Comparison of ENCODE assay signal across 17 cellular contexts in the genomic region with DNA sequence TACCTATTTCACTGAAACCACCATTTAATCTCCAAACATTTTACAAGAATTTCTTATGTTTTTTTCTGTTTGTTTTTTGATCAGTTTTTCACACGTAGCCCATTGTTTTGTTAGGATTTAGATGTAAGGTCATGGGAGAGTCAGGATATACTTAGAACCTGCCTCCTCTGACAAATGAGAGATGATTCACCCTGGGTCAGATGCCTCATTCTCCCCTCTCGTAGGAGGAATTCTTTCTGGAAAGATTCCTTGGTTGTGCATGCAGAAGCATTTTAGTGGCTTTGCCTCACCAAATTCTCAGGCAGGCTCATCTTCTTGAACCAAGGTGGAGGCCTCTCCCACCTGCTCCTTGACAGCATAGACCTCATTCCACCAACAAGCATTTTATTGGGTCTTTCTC.
DNase-seq lines count a peak whose midpoint lies in the region; FAIRE-seq and TF ChIP-seq lines count a peak whose summit lies in the region.
"Had no signal": no experiment of that assay in that cellular context is flagged by ENCODE, and none has a peak within 500 bp of the region (broad histone marks: within the 10 kb centered on the region; RNA-seq: fewer than 3 reads in every experiment).

No MANE protein-coding gene starts in this region.

- H3K27ac Mint-ChIP-seq in MCF 10A (ENCODE audit: low read depth, unreplicated experiment): no peak overlapping the region
- peak overlapping the region; percentile 96 for H3K27ac Mint-ChIP-seq in astrocyte (ENCODE audit: unreplicated experiment)
- H3K27ac Mint-ChIP-seq in activated naive CD8-positive, alpha-beta T cell treated with anti-CD3 and anti-CD28 coated beads for 36 hours: no peak overlapping the region
- no peak overlapping the region for H3K27ac Mint-ChIP-seq in activated CD4-positive, alpha-beta T cell treated with anti-CD3 and anti-CD28 coated beads, Interleukin-2, amount 10 ng/mL, durations not matched to agents 7 days and 5 days
- H3K27ac Mint-ChIP-seq: activated CD4-positive, alpha-beta memory T cell treated with anti-CD3 and anti-CD28 coated beads for 36 hours; activated T-helper 2 cell treated with anti-CD3 and anti-CD28 coated beads, Interferon-gamma antibody, Interleukin-2, Interleukin-4, amounts not matched to agents 10 μg/mL and 5 μg/mL and 100 μg/mL, durations not matched to agents 14 hours and 24 hours and 36 hours; memory B cell had no signal

- H2AFZ ChIP-seq in astrocyte (ENCODE audit: low read depth, low read length) (no peak overlapping the region), Karpas-422 (ENCODE audit: low read length) (no peak overlapping the region)

- no peak for TF ChIP-seq POLR2A in breast epithelium (IDR thresholded peaks at IDR 0.05)

- H3K36me3 Mint-ChIP-seq in MCF 10A (ENCODE audit: insufficient read depth, unreplicated experiment): no peaks in the 10 kb centered on the region
- H3K36me3 Mint-ChIP-seq in astrocyte (ENCODE audit: low read depth, unreplicated experiment): no peaks in the 10 kb centered on the region
- H3K36me3 Mint-ChIP-seq in activated naive CD8-positive, alpha-beta T cell treated with anti-CD3 and anti-CD28 coated beads for 36 hours: no peaks in the 10 kb centered on the region
- no peaks in the 10 kb centered on the region for H3K36me3 Mint-ChIP-seq in activated CD4-positive, alpha-beta T cell treated with anti-CD3 and anti-CD28 coated beads, Interleukin-2, amount 10 ng/mL, durations not matched to agents 7 days and 5 days (ENCODE audit: low read depth)
- H3K36me3 Mint-ChIP-seq: activated CD4-positive, alpha-beta memory T cell treated with anti-CD3 and anti-CD28 coated beads for 36 hours; memory B cell had no signal

- POLR2A ChIA-PET in MCF 10A (lab: Yijun Ruan, JAX): interaction anchor here (0.9 kb wide), 1 partner anchor 13 kb away, joined by 3 read pairs; no protein-coding TSS in a partner anchor
- POLR2A ChIA-PET in activated CD4-positive, alpha-beta T cell treated with anti-CD3 and anti-CD28 coated beads, Interleukin-2, amount 10 ng/mL, durations not matched to agents 7 days and 5 days (lab: Charles Lee): no interaction called here

- H3K9me3 Mint-ChIP-seq in MCF 10A (ENCODE audit: unreplicated experiment) (no peaks in the 10 kb centered on the region), astrocyte (ENCODE audit: unreplicated experiment) (peaks cover 2% of the 10 kb centered on the region)
- no peaks in the 10 kb centered on the region for H3K9me3 Mint-ChIP-seq in activated naive CD8-positive, alpha-beta T cell treated with anti-CD3 and anti-CD28 coated beads for 36 hours
- H3K9me3 Mint-ChIP-seq in activated CD4-positive, alpha-beta T cell treated with anti-CD3 and anti-CD28 coated beads, Interleukin-2, amount 10 ng/mL, durations not matched to agents 7 days and 5 days: no peaks in the 10 kb centered on the region
- H3K9me3 Mint-ChIP-seq: activated CD4-positive, alpha-beta memory T cell treated with anti-CD3 and anti-CD28 coated beads for 36 hours; activated T-helper 2 cell treated with anti-CD3 and anti-CD28 coated beads, Interferon-gamma antibody, Interleukin-2, Interleukin-4, amounts not matched to agents 10 μg/mL and 5 μg/mL and 100 μg/mL, durations not matched to agents 14 hours and 24 hours and 36 hours; memory B cell had no signal

- H3K9ac ChIP-seq in astrocyte (ENCODE audit: low read length) (peak overlapping the region; percentile 18), Karpas-422 (ENCODE audit: low read length) (no peak overlapping the region)

- H3K4me3 Mint-ChIP-seq in MCF 10A (ENCODE audit: unreplicated experiment): no peak overlapping the region
- no peak overlapping the region for H3K4me3 Mint-ChIP-seq in astrocyte (ENCODE audit: unreplicated experiment)
- H3K4me3 Mint-ChIP-seq in activated naive CD8-positive, alpha-beta T cell treated with anti-CD3 and anti-CD28 coated beads for 36 hours: no peak overlapping the region
- no peak overlapping the region for H3K4me3 Mint-ChIP-seq in activated CD4-positive, alpha-beta T cell treated with anti-CD3 and anti-CD28 coated beads, Interleukin-2, amount 10 ng/mL, durations not matched to agents 7 days and 5 days
- H3K4me3 Mint-ChIP-seq: activated CD4-positive, alpha-beta memory T cell treated with anti-CD3 and anti-CD28 coated beads for 36 hours; memory B cell had no signal

- DNase-seq in MCF 10A (ENCODE audit: unreplicated experiment) (peak; percentile 49), breast epithelium (ENCODE audit: low spot score in 2 of 2) (no peak), astrocyte (ENCODE audit: low read depth) (peak; percentile 96), foreskin fibroblast (peak; percentile 82 to 88), tibial artery (no peak), Karpas-422 (no peak)
- no peak for DNase-seq in activated naive CD8-positive, alpha-beta T cell treated with anti-CD3 and anti-CD28 coated beads for 36 hours
- no peak for DNase-seq in activated CD4-positive, alpha-beta T cell treated with anti-CD3 and anti-CD28 coated beads, Interleukin-2, amount 10 ng/mL, durations not matched to agents 7 days and 5 days
- DNase-seq: activated CD4-positive, alpha-beta memory T cell treated with anti-CD3 and anti-CD28 coated beads for 36 hours; Calu3; SHP77 treated with DMSO at 0.1 percent for 48 hours; stimulated activated CD4-positive, alpha-beta T cell treated with anti-CD3 and anti-CD28 coated beads, Interleukin-15, amount 100 ng/mL, for 24 hours had no signal

- CTCF ChIA-PET in MCF 10A (lab: Yijun Ruan, JAX): interaction anchor here (0.5 kb wide), 1 partner anchor 95 kb away, joined by 4 read pairs; no protein-coding TSS in a partner anchor
- CTCF ChIA-PET in activated CD4-positive, alpha-beta T cell treated with anti-CD3 and anti-CD28 coated beads, Interleukin-2, amount 10 ng/mL, durations not matched to agents 7 days and 5 days (lab: Charles Lee): no interaction called here

- H3K4me1 ChIP-seq in breast epithelium (no peaks in the 10 kb centered on the region), astrocyte (ENCODE audit: insufficient read depth, low read length) (peaks cover 9% of the 10 kb centered on the region), tibial artery (no peaks in the 10 kb centered on the region), Karpas-422 (ENCODE audit: low read length) (no peaks in the 10 kb centered on the region)

- no TSS peak for BruUV-seq in MCF 10A (replicated peaks; lab: Mats Ljungman, UMichigan)

- H3K27ac ChIP-seq in breast epithelium (no peak overlapping the region), astrocyte (ENCODE audit: low read depth, low read length) (peak overlapping the region; percentile 82), tibial artery (no peak overlapping the region), Karpas-422 (ENCODE audit: low read length) (no peak overlapping the region)
- H3K27ac ChIP-seq: 22Rv1, HL-60, thoracic aorta had no signal

- peaks cover under 1% of the 10 kb centered on the region; the same call in 1 of the 2 replicates for H3K9me2 ChIP-seq in Karpas-422 (replicated peaks; ENCODE audit: insufficient read depth, low read length)

- no peak overlapping the region for H3K4me3 ChIP-seq in breast epithelium
- H3K4me3 ChIP-seq in astrocyte (ENCODE audit: insufficient read depth, low read depth, low read length): no peak overlapping the region
- no peak overlapping the region for H3K4me3 ChIP-seq in foreskin fibroblast (ENCODE audit: low read depth in 1 of 2, low read length in 2 of 2)
- H3K4me3 ChIP-seq in tibial artery: no peak overlapping the region
- no peak overlapping the region for H3K4me3 ChIP-seq in Karpas-422 (ENCODE audit: low read length)
- H3K4me3 ChIP-seq: thoracic aorta had no signal

- H3K4me2 ChIP-seq in astrocyte (ENCODE audit: low read length) (peak overlapping the region; percentile 24), Karpas-422 (ENCODE audit: low read depth, low read length, poor library complexity, severe bottlenecking) (no peak overlapping the region)

- peaks cover 9 to 16% of the 10 kb centered on the region in 2 donors for H3K9me3 ChIP-seq in breast epithelium
- H3K9me3 ChIP-seq in astrocyte (ENCODE audit: insufficient read depth, low read depth, low read length): no peaks in the 10 kb centered on the region
- H3K9me3 ChIP-seq in tibial artery: peaks cover 0 to 7% (median 0%) of the 10 kb centered on the region in 3 donors
- no peaks in the 10 kb centered on the region for H3K9me3 ChIP-seq in Karpas-422 (ENCODE audit: low read length)

- H3K4me1 Mint-ChIP-seq in MCF 10A (ENCODE audit: insufficient read depth, unreplicated experiment): peaks cover 8% of the 10 kb centered on the region
- H3K4me1 Mint-ChIP-seq in astrocyte (ENCODE audit: low read depth, unreplicated experiment): peaks cover 16% of the 10 kb centered on the region
- H3K4me1 Mint-ChIP-seq in activated naive CD8-positive, alpha-beta T cell treated with anti-CD3 and anti-CD28 coated beads for 36 hours: no peaks in the 10 kb centered on the region
- no peaks in the 10 kb centered on the region for H3K4me1 Mint-ChIP-seq in activated CD4-positive, alpha-beta T cell treated with anti-CD3 and anti-CD28 coated beads, Interleukin-2, amount 10 ng/mL, durations not matched to agents 7 days and 5 days
- H3K4me1 Mint-ChIP-seq: memory B cell had no signal

- H4K20me1 ChIP-seq in astrocyte (ENCODE audit: insufficient read depth, low read length): no peaks in the 10 kb centered on the region
- H4K20me1 ChIP-seq in Karpas-422 (ENCODE audit: insufficient read depth, low read depth, low read length): no peaks in the 10 kb centered on the region

- H3K79me2 ChIP-seq in astrocyte (ENCODE audit: insufficient read depth, low read length) (no peaks in the 10 kb centered on the region), Karpas-422 (ENCODE audit: low read length) (no peaks in the 10 kb centered on the region)

- H3K27me3 Mint-ChIP-seq in MCF 10A (ENCODE audit: insufficient read depth, unreplicated experiment) (no peaks in the 10 kb centered on the region), astrocyte (ENCODE audit: low read depth, unreplicated experiment) (no peaks in the 10 kb centered on the region)
- H3K27me3 Mint-ChIP-seq in activated naive CD8-positive, alpha-beta T cell treated with anti-CD3 and anti-CD28 coated beads for 36 hours: no peaks in the 10 kb centered on the region
- H3K27me3 Mint-ChIP-seq in activated CD4-positive, alpha-beta T cell treated with anti-CD3 and anti-CD28 coated beads, Interleukin-2, amount 10 ng/mL, durations not matched to agents 7 days and 5 days: no peaks in the 10 kb centered on the region
- H3K27me3 Mint-ChIP-seq: activated CD4-positive, alpha-beta memory T cell treated with anti-CD3 and anti-CD28 coated beads for 36 hours; memory B cell had no signal

- intact Hi-C loops in MCF 10A (cut with micrococcal nuclease): loop anchor here (10.0 kb wide), 1 partner anchor 221 kb away; no protein-coding TSS in a partner anchor
- intact Hi-C loops in breast epithelium (cut with DNase I; ENCODE audit: low total_unique reads): no loop called here
- intact Hi-C loops in tibial artery (cut with DNase I; ENCODE audit: low total_unique reads): no loop called here

- TF ChIP-seq CTCF in MCF 10A (IDR thresholded peaks at IDR 0.05; ENCODE audit: unreplicated experiment): no peak
- TF ChIP-seq CTCF in breast epithelium (IDR thresholded peaks at IDR 0.05): no peak
- TF ChIP-seq CTCF in astrocyte (IDR thresholded peaks at IDR 0.05; ENCODE audit: insufficient read depth, low read depth, low read length): no peak
- no peak for TF ChIP-seq CTCF in foreskin fibroblast (IDR thresholded peaks at IDR 0.05; ENCODE audit: low read depth, low read length)
- no peak for TF ChIP-seq CTCF in tibial artery (IDR thresholded peaks at IDR 0.05)

- H3K27me3 ChIP-seq in breast epithelium (no peaks in the 10 kb centered on the region), astrocyte (ENCODE audit: insufficient read depth, low read length) (no peaks in the 10 kb centered on the region), tibial artery (no peaks in the 10 kb centered on the region), Karpas-422 (ENCODE audit: low read length) (no peaks in the 10 kb centered on the region)

- peak; percentile 87 for FAIRE-seq in astrocyte (lab: Jason Lieb, UNC)

- no peaks in the 10 kb centered on the region for H3K36me3 ChIP-seq in breast epithelium
- H3K36me3 ChIP-seq in astrocyte (ENCODE audit: insufficient read depth, low read length): no peaks in the 10 kb centered on the region
- no peaks in the 10 kb centered on the region for H3K36me3 ChIP-seq in tibial artery
- H3K36me3 ChIP-seq in Karpas-422 (ENCODE audit: insufficient read depth, low read length): no peaks in the 10 kb centered on the region
- H3K36me3 ChIP-seq: thoracic aorta had no signal

Comparison
In these comparisons a context has a peak if more than half of its experiments do, and no peak if none do; other contexts are left out.
1. DNase-seq: peak in MCF 10A (single experiment), astrocyte (single experiment) and foreskin fibroblast (2 of 2); none in breast epithelium (0 of 2), tibial artery (0 of 2), activated naive CD8-positive, alpha-beta T cell treated with anti-CD3 and anti-CD28 coated beads for 36 hours (single experiment), Karpas-422 (single experiment) and activated CD4-positive, alpha-beta T cell treated with anti-CD3 and anti-CD28 coated beads, Interleukin-2, amount 10 ng/mL, durations not matched to agents 7 days and 5 days (single experiment).